30 cellular contexts compared by ENCODE assay signal in the genomic region with DNA sequence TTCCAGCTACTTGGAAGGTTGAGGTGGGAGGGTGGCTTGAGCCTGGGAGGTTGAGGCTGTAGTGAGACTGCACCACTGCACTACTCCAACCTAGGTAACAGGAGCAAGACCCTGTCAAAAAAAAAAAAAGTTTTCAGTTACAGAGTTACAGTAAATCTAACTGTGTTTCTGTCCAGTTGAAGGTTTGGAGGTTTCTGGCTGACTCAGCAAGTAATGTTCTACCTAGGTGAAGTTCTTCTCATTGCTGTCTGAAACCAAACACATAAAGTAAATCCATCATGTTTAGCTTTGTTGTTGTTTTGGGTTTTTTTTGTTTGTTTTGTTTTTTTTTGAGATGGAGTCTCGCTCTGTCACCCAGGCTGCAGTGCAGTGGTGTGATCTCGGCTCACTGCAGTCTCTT. TPM values are rescaled to one million over a fixed set of nuclear protein-coding genes. Genes with fewer than 3 reads are reported as not detected.
DNase-seq lines count a peak whose midpoint lies in the region; ATAC-seq, FAIRE-seq and TF ChIP-seq lines count a peak whose summit lies in the region.
"Had no signal": no experiment of that assay in that cellular context is flagged by ENCODE, and none has a peak within 500 bp of the region (broad histone marks: within the 10 kb centered on the region; RNA-seq: fewer than 3 reads in every experiment).

No MANE protein-coding gene starts in this region.

- 97% methylated on average over 2 of the region's 2 CpGs for WGBS in right cardiac atrium
- 92% methylated on average over 2 of the region's 2 CpGs for WGBS in A549 (ENCODE audit: missing lambda C conversion rate)
- 82% methylated on average over 2 of the region's 2 CpGs for WGBS in K562 (ENCODE audit: insufficient coverage, low coverage, missing lambda C conversion rate)

- H3K9ac ChIP-seq in K562 (ENCODE audit: insufficient read depth in 1 of 2, low read depth in 2 of 2, low read length in 2 of 2), result no peak overlapping the region
- H3K9ac ChIP-seq: BLaER1 had no signal

- H3K4me3 ChIP-seq in right cardiac atrium (ENCODE audit: low read length) (no peak overlapping the region), A549 (no peak overlapping the region), K562 (no peak overlapping the region)
- H3K4me3 ChIP-seq: BLaER1, GM12878 had no signal

- H3K4me1 ChIP-seq in right cardiac atrium (ENCODE audit: control insufficient read depth, insufficient read depth, low read length) (no peaks in the 10 kb centered on the region), A549 (peaks cover 9% of the 10 kb centered on the region), K562 (replicated peaks in 1 of 2; ENCODE audit: control insufficient read depth in 2 of 2, insufficient read depth in 2 of 2, low read length in 2 of 2) (peaks cover 0 to 5% of the 10 kb centered on the region in 2 experiments; a peak in 3 of 5 replicates)
- H3K4me1 ChIP-seq: BE2C, BLaER1 had no signal

- H3K27ac ChIP-seq in right cardiac atrium (ENCODE audit: low read length) (no peak overlapping the region), A549 (no peak overlapping the region), K562 (ENCODE audit: extremely low read depth, low read depth, low read length) (no peak overlapping the region)
- H3K27ac ChIP-seq: 22Rv1, BLaER1 had no signal

- POLR2A ChIA-PET in A549 (lab: Yijun Ruan, JAX), result no interaction called here
- POLR2A ChIA-PET in K562 (lab: Yijun Ruan, JAX), result interaction anchor here (0.7 to 2.1 kb wide), 4 partner anchors 8 to 317 kb away, joined by 3 to 14 read pairs (median 4); a partner anchor contains a TSS

- H3K36me3 ChIP-seq in K562 (ENCODE audit: control insufficient read depth, insufficient read depth, low read length), result no peaks in the 10 kb centered on the region

- TF ChIP-seq POLR2A in A549 (IDR thresholded peaks at IDR 0.05; ENCODE audit: low read length) (no peak), K562 (conservative IDR thresholded peaks at IDR 0.05) (no peak)

- H3K4me2 ChIP-seq in A549 (no peak overlapping the region), K562 (ENCODE audit: insufficient read depth, low read length) (no peak overlapping the region)
- H3K4me2 ChIP-seq: BLaER1 had no signal

- no peaks in the 10 kb centered on the region for H3K9me3 ChIP-seq in right cardiac atrium (ENCODE audit: control insufficient read depth, low read length)
- H3K9me3 ChIP-seq in A549, result no peaks in the 10 kb centered on the region
- no peaks in the 10 kb centered on the region for H3K9me3 ChIP-seq in K562 (replicated peaks; ENCODE audit: control insufficient read depth, insufficient read depth, low read depth, low read length)
- H3K9me3 ChIP-seq: BE2C, BLaER1 had no signal

- no peak for TF ChIP-seq CTCF in A549 (IDR thresholded peaks at IDR 0.05)
- no peak for TF ChIP-seq CTCF in K562 (IDR thresholded peaks at IDR 0.05 in 2 of 3, conservative IDR thresholded peaks at IDR 0.05 in 1 of 3; ENCODE audit: insufficient read depth in 2 of 3, low read depth in 1 of 3, low read length in 3 of 3)

- BruUV-seq in K562 (replicated peaks; lab: Mats Ljungman, UMichigan), result no TSS peak

- H3K79me2 ChIP-seq in K562 (ENCODE audit: control insufficient read depth, insufficient read depth, low read length), result peaks cover 7% of the 10 kb centered on the region

- H3K9me1 ChIP-seq in K562 (ENCODE audit: control insufficient read depth, insufficient read depth, low read length), result no peaks in the 10 kb centered on the region

- H4K20me1 ChIP-seq in K562 (replicated peaks; ENCODE audit: control insufficient read depth, insufficient read depth, low read length), result no peaks in the 10 kb centered on the region
- H4K20me1 ChIP-seq: BLaER1 had no signal

- no peak overlapping the region for H2AFZ ChIP-seq in K562 (ENCODE audit: low read depth, low read length)

- DNase-seq in Right ventricle myocardium superior, result peak; percentile 8
- DNase-seq in right cardiac atrium, result no peak
- no peak for DNase-seq in A549 (ENCODE audit: low read depth in 1 of 2, low spot score in 1 of 2)
- DNase-seq in K562 (ENCODE audit: extremely low read depth in 1 of 4, low spot score in 3 of 4), result no peak
- DNase-seq in NCI-H1048 (lab: John Stamatoyannopoulos, UW), result no peak
- DNase-seq: ACHN; BE2C; C1 segment of cervical spinal cord; CD4-positive, alpha-beta memory T cell; CD4-positive, CD25-positive, alpha-beta regulatory T cell; CD8-positive, alpha-beta memory T cell; COR-L47; DMS 273 treated with DMSO at 0.1 percent for 48 hours; DMS153; DMS53; DMS79; DND-41; EL; GDM1 had no signal

- in situ Hi-C loops in K562 (cut with MboI), result no loop called here

- CTCF ChIA-PET in A549 (lab: Yijun Ruan, JAX) (interaction anchor here (0.7 to 1.8 kb wide), 7 partner anchors 20 to 154 kb away, joined by 3 to 9 read pairs (median 5); no protein-coding TSS in a partner anchor), K562 (lab: Yijun Ruan, JAX; ENCODE audit: low intra/inter-chr PET ratio) (no interaction called here)

- H3K27me3 ChIP-seq in right cardiac atrium (ENCODE audit: control insufficient read depth, insufficient read depth) (no peaks in the 10 kb centered on the region), K562 (ENCODE audit: control insufficient read depth in 2 of 2, insufficient read depth in 2 of 2, low read length in 2 of 2) (no peaks in the 10 kb centered on the region)
- H3K27me3 ChIP-seq: BE2C, BLaER1 had no signal

- no peak for FAIRE-seq in A549 (lab: Jason Lieb, UNC)
- peak; percentile 66 for FAIRE-seq in K562 (lab: Jason Lieb, UNC)
- FAIRE-seq: GM12878, GM12892, GM18507 had no signal

- TF ChIP-seq EP300 in A549 (IDR thresholded peaks at IDR 0.05) (no peak), K562 (IDR thresholded peaks at IDR 0.05; ENCODE audit: low read length) (no peak)

- TF ChIP-seq RAD21 in A549 (conservative IDR thresholded peaks at IDR 0.05 in 1 of 2, IDR thresholded peaks at IDR 0.05 in 1 of 2), result no peak
- TF ChIP-seq RAD21 in K562 (CRISPR knock-in tag; conservative IDR thresholded peaks at IDR 0.05 in 1 of 2, IDR thresholded peaks at IDR 0.05 in 1 of 2), result no peak

- intact Hi-C loops in Right ventricle myocardium superior (cut with DNase I) (no loop called here), right cardiac atrium (cut with DNase I) (no loop called here), K562 (cut with micrococcal nuclease) (no loop called here)

- ATAC-seq in Right ventricle myocardium superior (ENCODE audit: poor library complexity), result no peak
- ATAC-seq in right cardiac atrium, result no peak
- ATAC-seq in A549, result no peak
- no peak for ATAC-seq in K562
- ATAC-seq: GM12878 had no signal

RNA-seq across cellular contexts. Expression of a gene that starts 7.9 kb away (rescaled TPM):
- total RNA-seq in Right ventricle myocardium superior, result 55.8 TPM
- total RNA-seq in right cardiac atrium, result 10 to 100 TPM; 59.8 to 69.1 (median 62.4) TPM
- 36.1 TPM for polyA plus RNA-seq in right cardiac atrium
- 94.1 and 111 TPM in 2 replicates for polyA plus RNA-seq in A549 (2011; rRNA removed)
- polyA plus RNA-seq in A549 (2012; cell fraction: cytosol; rRNA removed), result 25.2 and 28.8 TPM in 2 replicates
- 42.9 and 52.2 TPM in 2 replicates for polyA plus RNA-seq in A549 (2012; cell fraction: nucleus; rRNA removed)
- polyA plus RNA-seq in A549 (2017; fragmentation: RNase III; extraction: RNeasy Plus Mini Kit Qiagen cat#74134 plus additional on column Dnase treatment), result 44.8 to 46.9 TPM (median 46.3 TPM) in 3 replicates
- polyA minus RNA-seq in A549 (2011; rRNA and poly(A)+ RNA removed), result 113 and 129 TPM in 2 replicates
- total RNA-seq in K562 (2011; cell fraction: chromatin; rRNA removed; ENCODE audit: low replicate concordance), result 294 and 721 TPM in 2 replicates
- total RNA-seq in K562 (2011; cell fraction: nucleolus; rRNA removed), result 87.1 and 125 TPM in 2 replicates
- 258 and 400 TPM in 2 replicates for total RNA-seq in K562 (2011; cell fraction: nucleoplasm; rRNA removed)
- total RNA-seq in K562 (2014; rRNA removed), result 68.1 and 75.8 TPM in 2 replicates
- 63.0 and 72.8 TPM in 2 replicates for total RNA-seq in K562 (2014; rRNA removed; fragmentation: Illumina TruSeq; extraction: Trizol)
- 73.7 and 78.7 TPM in 2 replicates for total RNA-seq in K562 (2015; rRNA removed; fragmentation: Illumina TruSeq; extraction: Trizol)
- total RNA-seq in K562 (2021), result 98.7 and 110 TPM in 2 replicates
- polyA plus RNA-seq in K562 (2011; rRNA removed), result 138 and 144 TPM in 2 replicates
- polyA plus RNA-seq in K562 (2011; cell fraction: cytosol; rRNA removed), result 62.7 and 95.2 TPM in 2 replicates
- 202 and 212 TPM in 2 replicates for polyA plus RNA-seq in K562 (2011; cell fraction: nucleus; rRNA removed)
- polyA plus RNA-seq in K562 (2012), result 68.5 and 82.4 TPM in 2 replicates
- 93.0 and 101 TPM in 2 replicates for polyA plus RNA-seq in K562 (2014; fragmentation: Illumina TruSeq; extraction: Trizol)
- 10 to 100 TPM; 38.9 to 39.0 TPM for polyA plus RNA-seq in K562 (2014; fragmentation: Nextera tagmentation; extraction: Ambion mirVana)
- 93.6 and 96.7 TPM in 2 replicates for polyA plus RNA-seq in K562 (2014; rRNA removed)
- polyA minus RNA-seq in K562 (2011; rRNA and poly(A)+ RNA removed), result 219 and 272 TPM in 2 replicates
- polyA minus RNA-seq in K562 (2011; cell fraction: cytosol; rRNA and poly(A)+ RNA removed), result 70.9 and 81.8 TPM in 2 replicates
- 78.9 and 124 TPM in 2 replicates for polyA minus RNA-seq in K562 (2011; cell fraction: nucleus; rRNA and poly(A)+ RNA removed)

RNA-seq across cellular contexts. Expression of a gene that starts 33.7 kb away (rescaled TPM):
- total RNA-seq in Right ventricle myocardium superior (not detected), right cardiac atrium (under 1 TPM in 2 of 4 donors, not detected in 2; 0.25 to 0.26 TPM), K562 (2014; rRNA removed) (0.05 TPM in 1 of 2 replicates, not detected in the other), K562 (2014; rRNA removed; fragmentation: Illumina TruSeq; extraction: Trizol) (not detected in 2 replicates), K562 (2015; rRNA removed; fragmentation: Illumina TruSeq; extraction: Trizol) (not detected in 2 replicates), K562 (2021) (not detected in 2 replicates)
- polyA plus RNA-seq in right cardiac atrium (0.05 TPM), A549 (2011; rRNA removed) (not detected in 2 replicates), A549 (2017; fragmentation: RNase III; extraction: RNeasy Plus Mini Kit Qiagen cat#74134 plus additional on column Dnase treatment) (not detected in 3 replicates), K562 (2011; rRNA removed) (0.13 TPM in 1 of 2 replicates, not detected in the other), K562 (2014; fragmentation: Illumina TruSeq; extraction: Trizol) (not detected in 2 replicates), K562 (2014; fragmentation: Nextera tagmentation; extraction: Ambion mirVana) (not detected), K562 (2014; rRNA removed) (not detected in 2 replicates)
- 0.01 TPM in 1 of 2 replicates, not detected in the other for polyA plus RNA-seq in A549 (2012; cell fraction: cytosol; rRNA removed)
- polyA plus RNA-seq in A549 (2012; cell fraction: nucleus; rRNA removed), result 0.02 and 0.06 TPM in 2 replicates
- polyA minus RNA-seq in A549 (2011; rRNA and poly(A)+ RNA removed), result 0.08 TPM in 1 of 2 replicates, not detected in the other
- total RNA-seq in K562 (2011; cell fraction: chromatin; rRNA removed; ENCODE audit: low replicate concordance), result 0.53 TPM in 1 of 2 replicates, not detected in the other
- 0.17 and 0.39 TPM in 2 replicates for total RNA-seq in K562 (2011; cell fraction: nucleolus; rRNA removed)
- 0.23 TPM in 1 of 2 replicates, not detected in the other for total RNA-seq in K562 (2011; cell fraction: nucleoplasm; rRNA removed)
- 0.03 TPM in 1 of 2 replicates, not detected in the other for polyA plus RNA-seq in K562 (2011; cell fraction: cytosol; rRNA removed)
- 0.17 and 0.20 TPM in 2 replicates for polyA plus RNA-seq in K562 (2011; cell fraction: nucleus; rRNA removed)
- 0.03 TPM in 1 of 2 replicates, not detected in the other for polyA plus RNA-seq in K562 (2012)
- polyA minus RNA-seq in K562 (2011; rRNA and poly(A)+ RNA removed), result not detected in 2 replicates
- polyA minus RNA-seq in K562 (2011; cell fraction: cytosol; rRNA and poly(A)+ RNA removed), result not detected in 2 replicates
- polyA minus RNA-seq in K562 (2011; cell fraction: nucleus; rRNA and poly(A)+ RNA removed), result 0.11 and 0.13 TPM in 2 replicates
- total RNA-seq: A172; A673; CD4-positive, alpha-beta memory T cell; CD4-positive, CD25-positive, alpha-beta regulatory T cell; CD8-positive, alpha-beta memory T cell; Daoy; G401 had no signal
- polyA plus RNA-seq: AG04450; CD14-positive monocyte; CD4-positive, alpha-beta memory T cell; CD4-positive, CD25-positive, alpha-beta regulatory T cell; CD8-positive, alpha-beta memory T cell had no signal

RNA-seq across cellular contexts. Expression of a gene that starts 47.3 kb away (rescaled TPM):
- total RNA-seq in Right ventricle myocardium superior (21.7 TPM), right cardiac atrium (10 to 100 TPM; 17.6 to 26.8 (median 19.5) TPM), K562 (2014; rRNA removed) (0.36 and 1.4 TPM in 2 replicates), K562 (2014; rRNA removed; fragmentation: Illumina TruSeq; extraction: Trizol) (0.47 and 0.77 TPM in 2 replicates), K562 (2015; rRNA removed; fragmentation: Illumina TruSeq; extraction: Trizol) (0.65 and 0.75 TPM in 2 replicates), K562 (2021) (0.65 and 0.98 TPM in 2 replicates)
- polyA plus RNA-seq in right cardiac atrium (31.0 TPM), A549 (2011; rRNA removed) (4.2 and 5.0 TPM in 2 replicates), A549 (2017; fragmentation: RNase III; extraction: RNeasy Plus Mini Kit Qiagen cat#74134 plus additional on column Dnase treatment) (3.4 to 5.1 TPM (median 3.5 TPM) in 3 replicates), K562 (2011; rRNA removed) (0.45 and 0.60 TPM in 2 replicates), K562 (2014; fragmentation: Illumina TruSeq; extraction: Trizol) (0.79 and 1.1 TPM in 2 replicates), K562 (2014; fragmentation: Nextera tagmentation; extraction: Ambion mirVana) (under 1 TPM; 0.11 to 0.29 TPM), K562 (2014; rRNA removed) (0.62 and 0.78 TPM in 2 replicates)
- 3.0 and 4.3 TPM in 2 replicates for polyA plus RNA-seq in A549 (2012; cell fraction: cytosol; rRNA removed)
- polyA plus RNA-seq in A549 (2012; cell fraction: nucleus; rRNA removed), result 4.0 and 6.1 TPM in 2 replicates
- 1.3 and 1.4 TPM in 2 replicates for polyA minus RNA-seq in A549 (2011; rRNA and poly(A)+ RNA removed)
- total RNA-seq in K562 (2011; cell fraction: chromatin; rRNA removed; ENCODE audit: low replicate concordance), result 1.1 and 4.5 TPM in 2 replicates
- total RNA-seq in K562 (2011; cell fraction: nucleolus; rRNA removed), result 1.7 and 2.3 TPM in 2 replicates
- 2.2 and 3.7 TPM in 2 replicates for total RNA-seq in K562 (2011; cell fraction: nucleoplasm; rRNA removed)
- polyA plus RNA-seq in K562 (2011; cell fraction: cytosol; rRNA removed), result 0.19 and 0.27 TPM in 2 replicates
- 0.25 and 0.78 TPM in 2 replicates for polyA plus RNA-seq in K562 (2011; cell fraction: nucleus; rRNA removed)
- 0.47 and 0.69 TPM in 2 replicates for polyA plus RNA-seq in K562 (2012)
- polyA minus RNA-seq in K562 (2011; rRNA and poly(A)+ RNA removed), result 0.18 and 0.28 TPM in 2 replicates
- polyA minus RNA-seq in K562 (2011; cell fraction: cytosol; rRNA and poly(A)+ RNA removed), result 0.38 TPM in 1 of 2 replicates, not detected in the other
- polyA minus RNA-seq in K562 (2011; cell fraction: nucleus; rRNA and poly(A)+ RNA removed), result 0.11 and 0.67 TPM in 2 replicates
- polyA plus RNA-seq: CD4-positive, CD25-positive, alpha-beta regulatory T cell; CD8-positive, alpha-beta memory T cell had no signal
